ENCODE assay signal across 8 cellular contexts in the genomic region with DNA sequence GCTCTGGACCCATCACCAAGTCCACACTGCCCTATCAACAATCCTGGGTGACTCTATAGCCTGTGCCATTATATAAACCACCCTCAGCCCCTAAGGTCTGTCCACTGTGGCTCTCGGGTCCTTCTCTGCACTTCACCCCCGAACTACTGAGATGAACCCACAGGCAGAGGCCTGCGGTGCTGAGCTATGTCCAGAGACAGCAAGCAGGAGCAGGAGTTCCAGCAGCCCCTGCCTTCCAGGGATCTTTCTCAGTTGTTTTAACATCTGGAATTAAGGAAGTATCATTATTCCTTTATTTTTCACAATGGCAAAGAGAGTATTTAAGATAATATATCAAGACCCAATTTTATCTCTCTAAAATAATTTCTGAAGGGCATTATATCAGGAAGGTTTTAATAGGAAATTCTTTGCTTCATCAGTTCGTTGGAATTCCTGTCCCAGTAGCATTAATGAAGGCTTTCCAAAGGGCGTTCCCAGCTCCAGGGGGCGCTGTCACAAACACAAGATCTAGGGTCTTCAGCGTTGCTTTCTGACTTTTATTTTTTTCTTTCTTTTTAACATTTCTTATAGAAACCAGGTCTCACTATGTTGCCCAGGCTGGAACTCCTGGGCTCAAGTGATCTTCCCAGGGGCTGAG. TPM values are rescaled to one million over a fixed set of nuclear protein-coding genes. Genes with fewer than 3 reads are reported as not detected.
DNase-seq lines count a peak whose midpoint lies in the region; ATAC-seq, FAIRE-seq and TF ChIP-seq lines count a peak whose summit lies in the region.

No MANE protein-coding gene starts in this region.

- in situ Hi-C loops in SK-MEL-5 (cut with HindIII; ENCODE audit: low pct_unique_long_range_greater_than_20kb, low sequenced_read_pairs), result no loop called here

- no peak overlapping the region for H3K4me3 ChIP-seq in heart left ventricle

- peak; percentile 25 to 75 (median 60) for TF ChIP-seq CTCF in heart left ventricle (IDR thresholded peaks at IDR 0.05)

- intact Hi-C loops in heart left ventricle (cut with DNase I), result loop anchor here in 2 of 10 donors (5.0 to 10.0 kb wide), 2 partner anchors 248 to 250 kb away; no protein-coding TSS in a partner anchor

- H3K27me3 ChIP-seq in heart left ventricle, result no peaks in the 10 kb centered on the region

- peaks cover 0 to 66% (median 18%) of the 10 kb centered on the region in 9 donors for H3K36me3 ChIP-seq in heart left ventricle

- H3K4me1 ChIP-seq in heart left ventricle, result peaks cover 0 to 46% (median 29%) of the 10 kb centered on the region in 12 donors

- no peak for FAIRE-seq in GM19239 (lab: Jason Lieb, UNC)

- ATAC-seq in heart left ventricle (no peak), GM19452 (IDR thresholded peaks at IDR 0.05; ENCODE audit: unreplicated experiment) (no peak)

- H3K27ac ChIP-seq in heart left ventricle (no peak overlapping the region), substantia nigra (ENCODE audit: low read depth, low read length, poor library complexity, severe bottlenecking) (peak overlapping the region; percentile 45)

- peaks cover 0 to 5% (median 0%) of the 10 kb centered on the region in 12 donors for H3K9me3 ChIP-seq in heart left ventricle

- no peak for TF ChIP-seq POLR2A in heart left ventricle (IDR thresholded peaks at IDR 0.05)

- 52 to 63% (median 54%) methylated on average over 7 of the region's 7 CpGs for WGBS in heart left ventricle, 4 donors

- DNase-seq in activated T-cell treated with anti-CD3 and anti-CD28 coated beads, Interleukin-2, amount 50 U/mL, for 1 hour, result peak; percentile 23
- no peak for DNase-seq in activated T-cell treated with anti-CD3 and anti-CD28 coated beads for 4 hours
- DNase-seq in SK-MEL-5 (ENCODE audit: low read depth, low spot score), result peak; percentile 71
- DNase-seq in heart left ventricle, result peak in 1 of 5 donors; percentile 23
- peak in 11 of 49 donors; percentile 14 to 51 (median 26) for DNase-seq in substantia nigra (lab: John Stamatoyannopoulos, UW)
- no peak for DNase-seq in NCI-H1436 treated with DMSO at 0.1 percent for 48 hours (lab: John Stamatoyannopoulos, UW)
- DNase-seq in GM19239 (ENCODE audit: insufficient read length, low spot score), result no peak

RNA-seq across cellular contexts. Expression of gene RRBP1, which starts 27.3 kb away (rescaled TPM):
- total RNA-seq in SK-MEL-5 (2014; rRNA removed; shearing (Covaris generic)), result 108 and 139 TPM in 2 replicates
- polyA plus RNA-seq in SK-MEL-5 (2015; cell fraction: cytosol; rRNA removed), result 99.0 and 129 TPM in 2 replicates
- polyA plus RNA-seq in SK-MEL-5 (2015; cell fraction: nucleus; rRNA removed), result 75.3 and 83.0 TPM in 2 replicates
- total RNA-seq in heart left ventricle, result 10 to 100 TPM; 27.9 to 91.3 (median 40.0) TPM
- 10 to 100 TPM; 24.9 to 53.8 TPM for polyA plus RNA-seq in heart left ventricle

RNA-seq across cellular contexts. Expression of gene BANF2, which starts 45.0 kb away (rescaled TPM):
- total RNA-seq in SK-MEL-5 (2014; rRNA removed; shearing (Covaris generic)), result not detected in 2 replicates
- not detected in 2 replicates for polyA plus RNA-seq in SK-MEL-5 (2015; cell fraction: cytosol; rRNA removed)
- not detected in 2 replicates for polyA plus RNA-seq in SK-MEL-5 (2015; cell fraction: nucleus; rRNA removed)
- not detected for total RNA-seq in heart left ventricle
- polyA plus RNA-seq in heart left ventricle, result not detected

Comparison
In these comparisons a context has a peak if more than half of its experiments do, and no peak if none do; other contexts are left out.
1. DNase-seq: peak in activated T-cell treated with anti-CD3 and anti-CD28 coated beads, Interleukin-2, amount 50 U/mL, for 1 hour (single experiment) and SK-MEL-5 (single experiment); none in activated T-cell treated with anti-CD3 and anti-CD28 coated beads for 4 hours (single experiment), NCI-H1436 treated with DMSO at 0.1 percent for 48 hours (single experiment) and GM19239 (single experiment).